15 cellular contexts compared by ENCODE assay signal in genomic region chr10:85225311-85225710, GRCh38.
"Had no signal": no experiment of that assay in that cellular context is flagged by ENCODE, and none has a peak within 500 bp of the region (broad histone marks: within the 10 kb centered on the region; RNA-seq: fewer than 3 reads in every experiment).

No MANE protein-coding gene starts in this region.

- H3K27me3 ChIP-seq: MG63, SJSA1 had no signal

- DNase-seq: IMR-90, Karpas-422, KG1, MG63, NCI-H1092, NCI-H1436, NCI-H1930, NCI-H2081, NCI-H2107, NCI-H2227 treated with DMSO at 0.1 percent for 48 hours, Right ventricle myocardium superior, RPMI8226, SIG-M5 had no signal

- H3K9me3 ChIP-seq: MG63, SJSA1 had no signal

- H3K36me3 ChIP-seq: MG63, SJSA1 had no signal

- H3K4me3 ChIP-seq: MG63, SJSA1, SK-N-MC had no signal

- H3K27ac ChIP-seq: SJSA1, SK-N-MC had no signal
